Comparison of ENCODE assay signal across 8 cellular contexts in genomic region chr16:71846443-71846842, GRCh38. TPM values are rescaled to one million over a fixed set of nuclear protein-coding genes. Genes with fewer than 3 reads are reported as not detected.
A peak's percentile ranks its signal among the peaks of the same experiment; 100 is the strongest.
DNase-seq lines count a peak whose midpoint lies in the region; ATAC-seq lines count a peak whose summit lies in the region.

No MANE protein-coding gene starts in this region.

- no peaks in the 10 kb centered on the region for H3K9me3 ChIP-seq in SK-N-MC (ENCODE audit: low read depth, low read length)
- no peaks in the 10 kb centered on the region for H3K9me3 ChIP-seq in ectodermal cell (ENCODE audit: control insufficient read depth, low read length)
- H3K9me3 ChIP-seq in muscle layer of colon (ENCODE audit: low read length), result no peaks in the 10 kb centered on the region

- intact Hi-C loops in activated CD4-positive, alpha-beta T cell treated with anti-CD3 and anti-CD28 coated beads for 36 hours (cut with DNase I, micrococcal nuclease), result loop anchor here (2.0 to 10.0 kb wide), 3 partner anchors 18 to 362 kb away; partner anchors contain the start of genes ZNF19 (in 1 of the 2) and ZNF821 (in 1 of the 2)

- H3K27me3 Mint-ChIP-seq in activated CD4-positive, alpha-beta T cell treated with anti-CD3 and anti-CD28 coated beads for 36 hours, result no peaks in the 10 kb centered on the region

- CTCF ChIA-PET in activated CD4-positive, alpha-beta T cell treated with anti-CD3 and anti-CD28 coated beads for 36 hours (lab: Charles Lee), result interaction anchor here (0.7 to 2.5 kb wide), 5 partner anchors 26 to 58 kb away, joined by 3 to 12 read pairs (median 3); partner anchors contain the start of gene ZNF821

- peaks cover 43% of the 10 kb centered on the region for H3K4me1 Mint-ChIP-seq in activated CD4-positive, alpha-beta T cell treated with anti-CD3 and anti-CD28 coated beads for 36 hours

- no peak overlapping the region for H3K27ac ChIP-seq in SK-N-MC
- no peak overlapping the region for H3K27ac ChIP-seq in ectodermal cell (ENCODE audit: insufficient read depth, low read depth, low read length, poor library complexity, severe bottlenecking)
- peak overlapping the region; percentile 88 for H3K27ac ChIP-seq in muscle layer of colon (ENCODE audit: low read depth, low read length)

- H3K36me3 Mint-ChIP-seq in activated CD4-positive, alpha-beta T cell treated with anti-CD3 and anti-CD28 coated beads for 36 hours (ENCODE audit: low read depth), result peaks cover 18% of the 10 kb centered on the region

- H3K27ac Mint-ChIP-seq in activated CD4-positive, alpha-beta T cell treated with anti-CD3 and anti-CD28 coated beads for 36 hours, result peak overlapping the region; percentile 79

- POLR2A ChIA-PET in activated CD4-positive, alpha-beta T cell treated with anti-CD3 and anti-CD28 coated beads for 36 hours (lab: Charles Lee), result interaction anchor here (0.5 to 1.0 kb wide), 3 partner anchors 19 to 46 kb away, joined by 3 to 7 read pairs (median 4); no protein-coding TSS in a partner anchor

- peak overlapping the region; percentile 84 for H3K9ac ChIP-seq in SK-N-MC (ENCODE audit: insufficient read length)
- H3K9ac ChIP-seq in muscle layer of colon (ENCODE audit: low read length), result peak overlapping the region; percentile 90

- H3K9me3 Mint-ChIP-seq in activated CD4-positive, alpha-beta T cell treated with anti-CD3 and anti-CD28 coated beads for 36 hours (ENCODE audit: low read depth), result no peaks in the 10 kb centered on the region

- DNase-seq in activated CD4-positive, alpha-beta T cell treated with anti-CD3 and anti-CD28 coated beads for 36 hours, result peak; percentile 52
- no peak for DNase-seq in activated CD4-positive, alpha-beta T cell treated with anti-CD3 and anti-CD28 coated beads for 1 hour
- no peak for DNase-seq in SK-N-MC (ENCODE audit: low read depth, low spot score)
- no peak for DNase-seq in ureter (ENCODE audit: low spot score)

- no peak for ATAC-seq in activated CD4-positive, alpha-beta T cell treated with anti-CD3 and anti-CD28 coated beads for 36 hours
- no peak for ATAC-seq in HG03469 (IDR thresholded peaks at IDR 0.05; ENCODE audit: unreplicated experiment)
- no peak for ATAC-seq in HG02885 (IDR thresholded peaks at IDR 0.05; ENCODE audit: poor library complexity, unreplicated experiment)

- H3K4me1 ChIP-seq in ectodermal cell (ENCODE audit: control insufficient read depth, insufficient read depth, low read length) (peaks cover 4% of the 10 kb centered on the region), muscle layer of colon (ENCODE audit: insufficient read depth, low read length) (peaks cover 13% of the 10 kb centered on the region)

- H3K4me3 ChIP-seq in SK-N-MC (peak overlapping the region; percentile 82), ectodermal cell (ENCODE audit: insufficient read depth, low read depth, low read length) (peak overlapping the region; percentile 98), muscle layer of colon (ENCODE audit: low read depth in 1 of 2, low read length in 2 of 2) (peak overlapping the region; percentile 89 to 95)

- WGBS in ectodermal cell, 2 experiments, result 2% methylated on average over 19 of the region's 19 CpGs

- H3K4me3 Mint-ChIP-seq in activated CD4-positive, alpha-beta T cell treated with anti-CD3 and anti-CD28 coated beads for 36 hours, result peak overlapping the region; percentile 87

- H3K36me3 ChIP-seq in SK-N-MC (ENCODE audit: insufficient read depth, low read length) (no peaks in the 10 kb centered on the region; the same call in 1 of the 2 replicates), ectodermal cell (ENCODE audit: control insufficient read depth, insufficient read depth, low read length) (peaks cover 16% of the 10 kb centered on the region), muscle layer of colon (ENCODE audit: insufficient read depth, low read length) (peaks cover 15% of the 10 kb centered on the region)

- no peaks in the 10 kb centered on the region for H3K27me3 ChIP-seq in ectodermal cell (ENCODE audit: control insufficient read depth, insufficient read depth, low read length, poor library complexity, severe bottlenecking)
- H3K27me3 ChIP-seq in muscle layer of colon (ENCODE audit: control insufficient read depth in 1 of 2, insufficient read depth in 2 of 2, low read length in 2 of 2), result no peaks in the 10 kb centered on the region

RNA-seq across cellular contexts. Expression of gene ATXN1L, which starts 0.7 kb away (rescaled TPM):
- 10 to 100 TPM; 15.4 to 16.9 TPM for total RNA-seq in activated CD4-positive, alpha-beta T cell treated with anti-CD3 and anti-CD28 coated beads for 36 hours
- 24.9 TPM for polyA plus RNA-seq in ectodermal cell (2013, experiment 1 of 4)
- polyA plus RNA-seq in ectodermal cell (2013, experiment 2 of 4), result 28.9 TPM
- polyA plus RNA-seq in ectodermal cell (2013, experiment 3 of 4), result 17.4 TPM
- 20.2 TPM for polyA plus RNA-seq in ectodermal cell (2013, experiment 4 of 4)
- 28.5 TPM for total RNA-seq in ureter

RNA-seq across cellular contexts. Expression of gene ZNF821, which starts 37.5 kb away (rescaled TPM):
- 1 to 10 TPM; 6.0 to 7.7 TPM for total RNA-seq in activated CD4-positive, alpha-beta T cell treated with anti-CD3 and anti-CD28 coated beads for 36 hours
- 19.4 TPM for polyA plus RNA-seq in ectodermal cell (2013, experiment 1 of 4)
- polyA plus RNA-seq in ectodermal cell (2013, experiment 2 of 4), result 20.0 TPM
- polyA plus RNA-seq in ectodermal cell (2013, experiment 3 of 4), result 20.5 TPM
- polyA plus RNA-seq in ectodermal cell (2013, experiment 4 of 4), result 20.0 TPM
- 5.7 TPM for total RNA-seq in ureter

RNA-seq across cellular contexts. Expression of gene AP1G1, which starts 37.8 kb away (rescaled TPM):
- 10 to 100 TPM; 65.5 to 68.8 TPM for total RNA-seq in activated CD4-positive, alpha-beta T cell treated with anti-CD3 and anti-CD28 coated beads for 36 hours
- polyA plus RNA-seq in ectodermal cell (2013, experiment 1 of 4), result 58.1 TPM
- polyA plus RNA-seq in ectodermal cell (2013, experiment 2 of 4), result 56.8 TPM
- polyA plus RNA-seq in ectodermal cell (2013, experiment 3 of 4), result 42.1 TPM
- polyA plus RNA-seq in ectodermal cell (2013, experiment 4 of 4), result 44.2 TPM
- 117 TPM for total RNA-seq in ureter

RNA-seq across cellular contexts. Expression of gene IST1, which starts 48.9 kb away (rescaled TPM):
- 100 to 1,000 TPM; 170 to 179 TPM for total RNA-seq in activated CD4-positive, alpha-beta T cell treated with anti-CD3 and anti-CD28 coated beads for 36 hours
- polyA plus RNA-seq in ectodermal cell (2013, experiment 1 of 4), result 385 TPM
- 398 TPM for polyA plus RNA-seq in ectodermal cell (2013, experiment 2 of 4)
- polyA plus RNA-seq in ectodermal cell (2013, experiment 3 of 4), result 286 TPM
- 316 TPM for polyA plus RNA-seq in ectodermal cell (2013, experiment 4 of 4)
- total RNA-seq in ureter, result 176 TPM
